ENCODE assay signal across 12 cellular contexts in genomic region chr4:24857996-24858395, GRCh38. TPM values are rescaled to one million over a fixed set of nuclear protein-coding genes. Genes with fewer than 3 reads are reported as not detected.
DNase-seq lines count a peak whose midpoint lies in the region; ATAC-seq and TF ChIP-seq lines count a peak whose summit lies in the region.
"Had no signal": no experiment of that assay in that cellular context is flagged by ENCODE, and none has a peak within 500 bp of the region (broad histone marks: within the 10 kb centered on the region; RNA-seq: fewer than 3 reads in every experiment).

No MANE protein-coding gene starts in this region.

- TF ChIP-seq CTCF in esophagus muscularis mucosa (IDR thresholded peaks at IDR 0.05), result no peak

- peak; percentile 9 for DNase-seq in MG63
- no peak for DNase-seq in esophagus muscularis mucosa (ENCODE audit: extremely low spot score)
- DNase-seq in aorta, result peak in 1 of 2 donors; percentile 59
- DNase-seq in posterior vena cava (ENCODE audit: low spot score), result no peak
- no peak for DNase-seq in SKM-1 treated with dmso at 0.1 percent for 144 hours (lab: John Stamatoyannopoulos, UW; ENCODE audit: unreplicated experiment)
- no peak for DNase-seq in left colon
- DNase-seq: NCI-H526 had no signal

- 9% methylated on average over 2 of the region's 2 CpGs for WGBS in esophagus muscularis mucosa
- WGBS in aorta, 2 donors, result 1 to 3% methylated on average over 2 of the region's 2 CpGs

- TF ChIP-seq EP300 in esophagus muscularis mucosa (IDR thresholded peaks at IDR 0.05), result no peak

- TF ChIP-seq POLR2A in esophagus muscularis mucosa (IDR thresholded peaks at IDR 0.05; ENCODE audit: low read depth), result no peak

- H3K4me3 ChIP-seq in MG63, result no peak overlapping the region
- peak overlapping the region in 3 of 4 donors; percentile 13 to 22 (median 19) for H3K4me3 ChIP-seq in esophagus muscularis mucosa
- H3K4me3 ChIP-seq in muscle layer of duodenum (ENCODE audit: low read depth in 1 of 2, low read length in 2 of 2), result no peak overlapping the region
- no peak overlapping the region for H3K4me3 ChIP-seq in aorta (ENCODE audit: low read length in 2 of 2)
- H3K4me3 ChIP-seq: skin epidermis had no signal

- peak overlapping the region; percentile 71 to 80 (median 74) for H3K27ac ChIP-seq in esophagus muscularis mucosa (replicated peaks in 1 of 4)
- peak overlapping the region; percentile 31 for H3K27ac ChIP-seq in muscle layer of duodenum (ENCODE audit: low read length)
- no peak overlapping the region for H3K27ac ChIP-seq in aorta (ENCODE audit: low read depth in 1 of 2, low read length in 2 of 2)

- H3K27me3 ChIP-seq in MG63, result no peaks in the 10 kb centered on the region
- no peaks in the 10 kb centered on the region for H3K27me3 ChIP-seq in esophagus muscularis mucosa
- no peaks in the 10 kb centered on the region for H3K27me3 ChIP-seq in muscle layer of duodenum (ENCODE audit: low read depth, low read length)
- H3K27me3 ChIP-seq in aorta (ENCODE audit: control insufficient read depth in 1 of 2, insufficient read depth in 2 of 2, low read length in 1 of 2), result no peaks in the 10 kb centered on the region

- H3K36me3 ChIP-seq in MG63, result no peaks in the 10 kb centered on the region
- H3K36me3 ChIP-seq in esophagus muscularis mucosa, result peaks cover 0 to 4% (median 0%) of the 10 kb centered on the region in 4 donors
- no peaks in the 10 kb centered on the region for H3K36me3 ChIP-seq in muscle layer of duodenum (ENCODE audit: control insufficient read depth in 1 of 2, insufficient read depth in 2 of 2, low read length in 2 of 2)
- H3K36me3 ChIP-seq in aorta (ENCODE audit: control insufficient read depth in 1 of 2, insufficient read depth in 2 of 2, low read length in 1 of 2), result no peaks in the 10 kb centered on the region

- H3K9me3 ChIP-seq in MG63 (no peaks in the 10 kb centered on the region), esophagus muscularis mucosa (no peaks in the 10 kb centered on the region), muscle layer of duodenum (ENCODE audit: control insufficient read depth in 1 of 2, low read length in 2 of 2) (no peaks in the 10 kb centered on the region), aorta (ENCODE audit: control insufficient read depth, low read length) (no peaks in the 10 kb centered on the region)

- peak; percentile 86 for ATAC-seq in aorta (ENCODE audit: low FRiP score)
- no peak for ATAC-seq in left colon
- ATAC-seq: stimulated activated memory B cell treated with anti-CD40 and anti-IgM and Interleukin-4, amounts not matched to agents 10 μg/mL and 1 μg/mL and 100 μg/mL, for 72 hours had no signal

- H3K4me1 ChIP-seq in esophagus muscularis mucosa (peaks cover 20 to 52% (median 49%) of the 10 kb centered on the region in 4 donors), muscle layer of duodenum (ENCODE audit: control insufficient read depth in 1 of 2, insufficient read depth in 2 of 2, low read length in 2 of 2) (peaks cover 10 to 22% of the 10 kb centered on the region in 2 donors), aorta (ENCODE audit: control insufficient read depth in 1 of 2, insufficient read depth in 2 of 2, low read length in 2 of 2) (peaks cover 3 to 11% of the 10 kb centered on the region in 2 donors)

- intact Hi-C loops in esophagus muscularis mucosa (cut with DNase I) (no loop called here), aorta (cut with DNase I) (loop anchor here (1.0 to 5.0 kb wide), 4 partner anchors 54 to 126 kb away; partner anchors contain the start of genes CCDC149 (in 1 of the 2) and SOD3 (in 1 of the 2)), posterior vena cava (cut with DNase I) (loop anchor here in 1 of 2 donors (10.0 kb wide), 1 partner anchor 57 kb away; the partner anchor contains the start of gene CCDC149), left colon (cut with DNase I, micrococcal nuclease) (no loop called here)

RNA-seq across cellular contexts. Expression of gene CCDC149, which starts 54.8 kb away (rescaled TPM):
- 2.2 and 2.3 TPM in 2 replicates for total RNA-seq in MG63 (2014; rRNA removed; shearing (Covaris generic); ENCODE audit: low replicate concordance)
- total RNA-seq in esophagus muscularis mucosa, result 10 to 100 TPM; 21.0 to 37.9 (median 34.0) TPM
- total RNA-seq in aorta, result 10 to 100 TPM; 31.3 to 43.4 TPM
- polyA plus RNA-seq in aorta, result 10 to 100 TPM; 10.6 to 15.7 TPM
- 10 to 100 TPM; 30.9 to 36.4 TPM for total RNA-seq in posterior vena cava
- total RNA-seq in left colon, result 10 to 100 TPM; 14.2 to 15.4 TPM
- total RNA-seq: T-helper 1 cell treated with Interleukin-12 subunit alpha and Interleukin-12 subunit beta and Interleukin-4 antibody, amounts not matched to agents 30 ng/mL and 1 ng/mL, for 36 hours had no signal
- polyA plus RNA-seq: IgD-negative memory B cell had no signal

Comparison
In these comparisons a context has a peak if more than half of its experiments do, and no peak if none do; other contexts are left out.
1. H3K4me3 ChIP-seq: peak in esophagus muscularis mucosa (3 of 4); none in MG63 (single experiment), muscle layer of duodenum (0 of 2) and aorta (0 of 2).
2. H3K27ac ChIP-seq: peak in esophagus muscularis mucosa (4 of 4) and muscle layer of duodenum (single experiment); none in aorta (0 of 2).
3. intact Hi-C loops: an anchor here in aorta (1.0 to 5.0 kb wide); none called in esophagus muscularis mucosa and left colon.